In genomic region chr19:18304496-18305312, GRCh38 we compare ENCODE assay signal across 8 cellular contexts. TPM values are rescaled to one million over a fixed set of nuclear protein-coding genes. Genes with fewer than 3 reads are reported as not detected.
A peak's percentile ranks its signal among the peaks of the same experiment; 100 is the strongest.
DNase-seq lines count a peak whose midpoint lies in the region; ATAC-seq and TF ChIP-seq lines count a peak whose summit lies in the region.

No MANE protein-coding gene starts in this region.

- H3K18ac ChIP-seq in neuronal stem cell (ENCODE audit: low read length) = peak overlapping the region; percentile 95

- H3K23ac ChIP-seq in neuronal stem cell (ENCODE audit: low read depth, low read length, poor library complexity) = peak overlapping the region; percentile 2

- peak overlapping the region; percentile 10 for H3K14ac ChIP-seq in neuronal stem cell (ENCODE audit: low read length)

- peak overlapping the region; percentile 75 for H2AFZ ChIP-seq in neuronal stem cell (ENCODE audit: low read length)

- H4K91ac ChIP-seq in neuronal stem cell (ENCODE audit: low read depth, low read length, poor library complexity) = no peak overlapping the region

- H3K4me3 ChIP-seq in gastroesophageal sphincter (peak overlapping the region; percentile 11 to 52), neuronal stem cell (ENCODE audit: low read length in 2 of 2) (peak overlapping the region in 1 of 2 donors; percentile 49), subcutaneous abdominal adipose tissue (ENCODE audit: low read depth in 1 of 5, low read length in 5 of 5) (peak overlapping the region; percentile 33 to 66 (median 63))

- ATAC-seq in HG02798 (IDR thresholded peaks at IDR 0.05; ENCODE audit: poor library complexity, unreplicated experiment) (peak; percentile 40), gastroesophageal sphincter (peak; percentile 86)

- TF ChIP-seq CTCF in gastroesophageal sphincter (IDR thresholded peaks at IDR 0.05) = peak in 1 of 4 experiments; percentile 16

- 0% methylated on average over 11 to 13 of the region's 29 CpGs for WGBS in gastroesophageal sphincter (ENCODE audit: low coverage in 1 of 2), 2 donors
- no CpG with 5 or more reads among the region's 29 CpGs for WGBS in neuronal stem cell (ENCODE audit: extremely low coverage in 2 of 2, insufficient read length in 2 of 2, insufficient replicate concordance in 1 of 2), 2 donors

- H4K8ac ChIP-seq in neuronal stem cell (ENCODE audit: low read depth, low read length) = no peak overlapping the region

- H3K4me2 ChIP-seq in neuronal stem cell (ENCODE audit: insufficient read depth, low read length, poor library complexity, severe bottlenecking) = peak overlapping the region; percentile 44

- peak; percentile 83 for DNase-seq in EL
- DNase-seq in activated naive CD4-positive, alpha-beta T cell treated with Interleukin-2 at 50 U/mL for 16 hours = peak; percentile 89
- no peak for DNase-seq in neuronal stem cell (ENCODE audit: low spot score)
- no peak for DNase-seq in NCI-H1048 (lab: John Stamatoyannopoulos, UW)

- peak overlapping the region; percentile 2 for H2BK12ac ChIP-seq in neuronal stem cell (ENCODE audit: low read length)

- H3K27ac ChIP-seq in gastroesophageal sphincter (peak overlapping the region; percentile 91 to 99 (median 98)), neuronal stem cell (replicated peaks; ENCODE audit: low read length) (peak overlapping the region; percentile 90), subcutaneous abdominal adipose tissue (ENCODE audit: low read depth, low read length) (peak overlapping the region; percentile 98)

- H3K4ac ChIP-seq in neuronal stem cell (ENCODE audit: low read length) = no peak overlapping the region

- peak overlapping the region; percentile 24 for H2AK5ac ChIP-seq in neuronal stem cell (ENCODE audit: low read depth, low read length)

- no peak overlapping the region for H2BK120ac ChIP-seq in neuronal stem cell (ENCODE audit: low read depth, low read length)

- H3K9ac ChIP-seq in neuronal stem cell (ENCODE audit: low read depth, low read length, poor library complexity) = peak overlapping the region; percentile 14
- peak overlapping the region; percentile 71 to 87 (median 78) for H3K9ac ChIP-seq in subcutaneous abdominal adipose tissue (ENCODE audit: low read length in 5 of 5)

- H2BK15ac ChIP-seq in neuronal stem cell (ENCODE audit: low read length) = peak overlapping the region; percentile 19

- H3K36me3 ChIP-seq in gastroesophageal sphincter (peaks cover 0 to 26% of the 10 kb centered on the region in 2 donors), neuronal stem cell (replicated peaks in 1 of 2; ENCODE audit: control insufficient read depth in 2 of 2, insufficient read depth in 2 of 2, low read length in 2 of 2) (peaks cover 33 to 39% of the 10 kb centered on the region in 2 donors), subcutaneous abdominal adipose tissue (ENCODE audit: control insufficient read depth in 5 of 5, insufficient read depth in 5 of 5, low read length in 5 of 5) (peaks cover 0 to 24% (median 12%) of the 10 kb centered on the region in 5 donors)

- no peaks in the 10 kb centered on the region for H3K9me3 ChIP-seq in gastroesophageal sphincter
- H3K9me3 ChIP-seq in neuronal stem cell (replicated peaks in 1 of 2; ENCODE audit: control insufficient read depth in 2 of 2, insufficient read depth in 1 of 2, low read depth in 1 of 2, low read length in 2 of 2) = no peaks in the 10 kb centered on the region
- H3K9me3 ChIP-seq in subcutaneous abdominal adipose tissue (ENCODE audit: control insufficient read depth in 5 of 5, low read length in 5 of 5) = no peaks in the 10 kb centered on the region

- peak; percentile 7 for TF ChIP-seq EP300 in gastroesophageal sphincter (IDR thresholded peaks at IDR 0.05)

- TF ChIP-seq POLR2A in Raji (IDR thresholded peaks at IDR 0.05; ENCODE audit: insufficient read depth, low read depth, low read length) (0 out of 2 replicates have a peak, but pooled peaks have one; percentile 22), gastroesophageal sphincter (IDR thresholded peaks at IDR 0.05) (peak; percentile 57 to 64)

- peaks cover 6% of the 10 kb centered on the region for H3K79me1 ChIP-seq in neuronal stem cell (ENCODE audit: low read depth, low read length)

- H3K27me3 ChIP-seq in gastroesophageal sphincter (no peaks in the 10 kb centered on the region), neuronal stem cell (ENCODE audit: control insufficient read depth in 3 of 3, insufficient read depth in 3 of 3, low read depth in 1 of 3, low read length in 3 of 3) (no peaks in the 10 kb centered on the region), subcutaneous abdominal adipose tissue (ENCODE audit: control insufficient read depth in 5 of 5, insufficient read depth in 4 of 5, low read length in 5 of 5) (no peaks in the 10 kb centered on the region)

- H3K4me1 ChIP-seq in gastroesophageal sphincter (peaks cover 0 to 89% (median 67%) of the 10 kb centered on the region in 3 donors), neuronal stem cell (ENCODE audit: control insufficient read depth in 2 of 2, insufficient read depth in 1 of 2, low read depth in 1 of 2, low read length in 2 of 2) (peaks cover 10 to 17% of the 10 kb centered on the region in 2 donors), subcutaneous abdominal adipose tissue (ENCODE audit: control insufficient read depth in 5 of 5, insufficient read depth in 5 of 5, low read length in 5 of 5) (peaks cover 8 to 79% (median 42%) of the 10 kb centered on the region in 5 donors)

- H2BK5ac ChIP-seq in neuronal stem cell (ENCODE audit: low read length) = peak overlapping the region; percentile 96

RNA-seq across cellular contexts. Expression of gene LSM4, which starts 18.2 kb away (rescaled TPM):
- total RNA-seq in gastroesophageal sphincter = 100 to 1,000 TPM in 1 of 4 donors, 10 to 100 TPM in 3; 81.2 to 116 (median 94.5) TPM
- 355 TPM for polyA plus RNA-seq in neuronal stem cell (2013, experiment 1 of 2)
- polyA plus RNA-seq in neuronal stem cell (2013, experiment 2 of 2) = 349 TPM

RNA-seq across cellular contexts. Expression of gene JUND, which starts 23.3 kb away (rescaled TPM):
- 100 to 1,000 TPM; 241 to 573 (median 297) TPM for total RNA-seq in gastroesophageal sphincter
- polyA plus RNA-seq in neuronal stem cell (2013, experiment 1 of 2) = 126 TPM
- polyA plus RNA-seq in neuronal stem cell (2013, experiment 2 of 2) = 119 TPM

RNA-seq across cellular contexts. Expression of gene IQCN, which starts 30.5 kb away (rescaled TPM):
- total RNA-seq in gastroesophageal sphincter = 1 to 10 TPM in 2 of 4 donors, under 1 TPM in 2; 0.27 to 4.4 (median 1.3) TPM
- 0.81 TPM for polyA plus RNA-seq in neuronal stem cell (2013, experiment 1 of 2)
- 1.1 TPM for polyA plus RNA-seq in neuronal stem cell (2013, experiment 2 of 2)

RNA-seq across cellular contexts. Expression of gene PGPEP1, which starts 35.7 kb away (rescaled TPM):
- total RNA-seq in gastroesophageal sphincter = 10 to 100 TPM; 15.0 to 38.2 (median 23.1) TPM
- polyA plus RNA-seq in neuronal stem cell (2013, experiment 1 of 2) = 10.5 TPM
- polyA plus RNA-seq in neuronal stem cell (2013, experiment 2 of 2) = 10.8 TPM

Comparison
In these comparisons a context has a peak if more than half of its experiments do, and no peak if none do; other contexts are left out.
1. DNase-seq: peak in EL (single experiment) and activated naive CD4-positive, alpha-beta T cell treated with Interleukin-2 at 50 U/mL for 16 hours (single experiment); none in neuronal stem cell (single experiment) and NCI-H1048 (single experiment).
2. Peak in every context shown above with its lines, with median percentiles within 50 percentile points of each other: H3K27ac ChIP-seq.